In genomic region chr1:54199765-54200518, GRCh38 we compare ENCODE assay signal across 1 cellular context.
TF ChIP-seq lines count a peak whose summit lies in the region.

Gene CYB5RL (minus strand): TSS chr1:54200030. CDS start chr1:54195616, 4,414 bp downstream.
Gene MRPL37 (plus strand): TSS chr1:54200167. CDS start chr1:54200244, 77 bp downstream.

TF ChIP-seq in GM23338, 12 proteins besides CTCF, POLR2A, EP300 and RAD21:
- TF ChIP-seq ZNF462 (CRISPR knock-in tag; IDR thresholded peaks at IDR 0.05), result no peak
- peak; percentile 93 for TF ChIP-seq POLR2AphosphoS5 (IDR thresholded peaks at IDR 0.05; ENCODE audit: low read depth)
- TF ChIP-seq CREB1 (CRISPR knock-in tag; IDR thresholded peaks at IDR 0.05; ENCODE audit: low read depth), result peak; percentile 76
